Comparison of ENCODE assay signal across 1 cellular context in the genomic region with DNA sequence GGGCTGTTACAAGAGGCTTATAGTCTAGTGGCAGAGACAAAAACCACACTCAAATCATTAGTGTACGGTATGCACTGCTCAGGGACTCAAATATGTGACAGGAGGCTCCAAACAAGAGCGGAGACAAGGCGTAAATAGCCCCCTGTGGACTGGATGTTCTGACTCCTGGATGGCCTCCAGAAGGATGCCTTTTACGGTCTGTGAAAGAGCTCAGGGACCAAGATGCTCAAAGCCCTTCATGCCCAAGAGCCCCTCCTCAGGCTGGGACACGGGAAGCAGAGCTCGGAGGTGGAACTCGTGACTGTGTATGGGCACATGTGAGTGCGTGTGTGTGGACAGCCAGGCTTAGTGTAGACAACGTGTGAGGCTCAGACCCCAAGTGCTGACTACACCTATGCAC.
TF ChIP-seq lines count a peak whose summit lies in the region.

No MANE protein-coding gene starts in this region.

TF ChIP-seq in HepG2, 621 proteins besides CTCF, POLR2A, EP300 and RAD21:
- TF ChIP-seq KAT2B (IDR thresholded peaks at IDR 0.05; ENCODE audit: borderline replicate concordance, low read depth, low read length) (no peak), SSRP1 (CRISPR knock-in tag; IDR thresholded peaks at IDR 0.05) (no peak), ZBTB4 (CRISPR knock-in tag; IDR thresholded peaks at IDR 0.05; ENCODE audit: borderline replicate concordance) (no peak), ZNF44 (CRISPR knock-in tag; IDR thresholded peaks at IDR 0.05) (no peak), ZC3H13 (CRISPR knock-in tag; IDR thresholded peaks at IDR 0.05) (no peak), NFIB (CRISPR knock-in tag; IDR thresholded peaks at IDR 0.05; ENCODE audit: borderline replicate concordance) (no peak), PRMT3 (CRISPR knock-in tag; IDR thresholded peaks at IDR 0.05; ENCODE audit: borderline replicate concordance, low read depth) (no peak), CCAR2 (optimal IDR thresholded peaks at IDR 0.05; ENCODE audit: low read depth, low read length) (no peak)
- TF ChIP-seq, protein P1, sequence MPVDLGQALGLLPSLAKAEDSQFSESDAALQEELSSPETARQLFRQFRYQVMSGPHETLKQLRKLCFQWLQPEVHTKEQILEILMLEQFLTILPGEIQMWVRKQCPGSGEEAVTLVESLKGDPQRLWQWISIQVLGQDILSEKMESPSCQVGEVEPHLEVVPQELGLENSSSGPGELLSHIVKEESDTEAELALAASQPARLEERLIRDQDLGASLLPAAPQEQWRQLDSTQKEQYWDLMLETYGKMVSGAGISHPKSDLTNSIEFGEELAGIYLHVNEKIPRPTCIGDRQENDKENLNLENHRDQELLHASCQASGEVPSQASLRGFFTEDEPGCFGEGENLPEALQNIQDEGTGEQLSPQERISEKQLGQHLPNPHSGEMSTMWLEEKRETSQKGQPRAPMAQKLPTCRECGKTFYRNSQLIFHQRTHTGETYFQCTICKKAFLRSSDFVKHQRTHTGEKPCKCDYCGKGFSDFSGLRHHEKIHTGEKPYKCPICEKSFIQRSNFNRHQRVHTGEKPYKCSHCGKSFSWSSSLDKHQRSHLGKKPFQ (CRISPR knock-in tag; IDR thresholded peaks at IDR 0.05; ENCODE audit: insufficient replicate concordance): no peak
- TF ChIP-seq, protein P2, sequence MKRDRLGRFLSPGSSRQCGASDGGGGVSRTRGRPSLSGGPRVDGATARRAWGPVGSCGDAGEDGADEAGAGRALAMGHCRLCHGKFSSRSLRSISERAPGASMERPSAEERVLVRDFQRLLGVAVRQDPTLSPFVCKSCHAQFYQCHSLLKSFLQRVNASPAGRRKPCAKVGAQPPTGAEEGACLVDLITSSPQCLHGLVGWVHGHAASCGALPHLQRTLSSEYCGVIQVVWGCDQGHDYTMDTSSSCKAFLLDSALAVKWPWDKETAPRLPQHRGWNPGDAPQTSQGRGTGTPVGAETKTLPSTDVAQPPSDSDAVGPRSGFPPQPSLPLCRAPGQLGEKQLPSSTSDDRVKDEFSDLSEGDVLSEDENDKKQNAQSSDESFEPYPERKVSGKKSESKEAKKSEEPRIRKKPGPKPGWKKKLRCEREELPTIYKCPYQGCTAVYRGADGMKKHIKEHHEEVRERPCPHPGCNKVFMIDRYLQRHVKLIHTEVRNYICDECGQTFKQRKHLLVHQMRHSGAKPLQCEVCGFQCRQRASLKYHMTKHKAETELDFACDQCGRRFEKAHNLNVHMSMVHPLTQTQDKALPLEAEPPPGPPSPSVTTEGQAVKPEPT (CRISPR knock-in tag; IDR thresholded peaks at IDR 0.05; ENCODE audit: low read depth): no peak
